In genomic region chr17:7651959-7652658, GRCh38 we compare ENCODE assay signal across 12 cellular contexts. TPM values are rescaled to one million over a fixed set of nuclear protein-coding genes. Genes with fewer than 3 reads are reported as not detected.
DNase-seq lines count a peak whose midpoint lies in the region; ATAC-seq, FAIRE-seq and TF ChIP-seq lines count a peak whose summit lies in the region.
"Had no signal": no experiment of that assay in that cellular context is flagged by ENCODE, and none has a peak within 500 bp of the region (broad histone marks: within the 10 kb centered on the region; RNA-seq: fewer than 3 reads in every experiment).

No MANE protein-coding gene starts in this region.

- H3K27me3 ChIP-seq in iPS-15b (ENCODE audit: control insufficient read depth, insufficient read depth, low read length): peaks cover 17% of the 10 kb centered on the region
- H3K27me3 ChIP-seq in gastrocnemius medialis: peaks cover 42 to 46% (median 42%) of the 10 kb centered on the region in 3 donors

- H3K27ac ChIP-seq in gastrocnemius medialis: peak overlapping the region; percentile 27 to 58 (median 48)

- ATAC-seq in T-cell (replicated peaks in 1 of 4) (no peak), gastrocnemius medialis (no peak), HG03439 (IDR thresholded peaks at IDR 0.05; ENCODE audit: unreplicated experiment) (no peak), HG03108 (IDR thresholded peaks at IDR 0.05; ENCODE audit: unreplicated experiment) (no peak)

- H3K9me3 ChIP-seq in iPS-15b (ENCODE audit: control insufficient read depth, insufficient read depth, low read length) (no peaks in the 10 kb centered on the region), gastrocnemius medialis (no peaks in the 10 kb centered on the region)

- H3K36me3 ChIP-seq in iPS-15b (ENCODE audit: control insufficient read depth, insufficient read depth, low read length): peaks cover 4% of the 10 kb centered on the region
- no peaks in the 10 kb centered on the region for H3K36me3 ChIP-seq in gastrocnemius medialis

- peaks cover 14 to 47% of the 10 kb centered on the region in 2 donors for H3K27me3 Mint-ChIP-seq in T-cell

- intact Hi-C loops in gastrocnemius medialis (cut with DNase I; ENCODE audit: low total_unique reads): no loop called here

- in situ Hi-C loops in G401 (cut with HindIII; ENCODE audit: low sequenced_read_pairs): no loop called here
- in situ Hi-C loops in gastrocnemius medialis (cut with MboI; ENCODE audit: low sequenced_read_pairs in 4 of 4): no loop called here

- no peaks in the 10 kb centered on the region for H3K9me3 Mint-ChIP-seq in T-cell

- DNase-seq in G401 (ENCODE audit: low spot score): peak; percentile 42
- no peak for DNase-seq in T-cell
- no peak for DNase-seq in gastrocnemius medialis
- no peak for DNase-seq in urothelium cell line (ENCODE audit: low spot score)
- DNase-seq in OCI-M2 (lab: John Stamatoyannopoulos, UW; ENCODE audit: unreplicated experiment): no peak
- DNase-seq: activated naive CD4-positive, alpha-beta T cell; NCI-H1436 treated with DMSO at 0.1 percent for 48 hours; stimulated activated naive CD4-positive, alpha-beta T cell treated with Interleukin-2 at 50 U/mL for 16 hours had no signal

- no peak overlapping the region for H3K27ac Mint-ChIP-seq in T-cell

- H3K4me3 ChIP-seq in iPS-15b (ENCODE audit: low read depth, low read length): peak overlapping the region; percentile 49
- peak overlapping the region; percentile 47 to 59 (median 56) for H3K4me3 ChIP-seq in gastrocnemius medialis

- peak overlapping the region; percentile 52 to 88 (median 63) for H3K4me3 Mint-ChIP-seq in T-cell

- H3K4me1 ChIP-seq in iPS-15b (ENCODE audit: control insufficient read depth, insufficient read depth, low read length): peaks cover 8% of the 10 kb centered on the region
- H3K4me1 ChIP-seq in gastrocnemius medialis: peaks cover 7 to 17% of the 10 kb centered on the region in 2 donors

- TF ChIP-seq POLR2A in gastrocnemius medialis (IDR thresholded peaks at IDR 0.05): no peak

- POLR2A ChIA-PET in T-cell (lab: Charles Lee): no interaction called here

- TF ChIP-seq CTCF in gastrocnemius medialis (IDR thresholded peaks at IDR 0.05 in 4 of 5, conservative IDR thresholded peaks at IDR 0.05 in 1 of 5): no peak

- no peaks in the 10 kb centered on the region for H3K36me3 Mint-ChIP-seq in T-cell

- FAIRE-seq in urothelium cell line (lab: Jason Lieb, UNC): no peak
- FAIRE-seq: G401.6 had no signal

- H3K9ac ChIP-seq in iPS-15b (ENCODE audit: low read depth, low read length): no peak overlapping the region

- H3K4me1 Mint-ChIP-seq in T-cell: peaks cover 12 to 25% (median 18%) of the 10 kb centered on the region in 3 donors

- CTCF ChIA-PET in T-cell (lab: Charles Lee): interaction anchor here (0.6 to 3.4 kb wide), 2 partner anchors 36 to 459 kb away, joined by 3 to 22 read pairs; partner anchors contain the start of genes TP53 (in 1 of the 2) and WRAP53 (in 1 of the 2)

RNA-seq across cellular contexts. Expression of gene ATP1B2, which starts 1.4 kb away (rescaled TPM):
- not detected in 2 replicates for total RNA-seq in G401 (2014; rRNA removed; shearing (Covaris generic))
- under 1 TPM in 4 of 5 donors, not detected in 1; 0.07 to 0.57 (median 0.43) TPM for total RNA-seq in T-cell
- total RNA-seq in gastrocnemius medialis: under 1 TPM; 0.10 to 0.81 (median 0.21) TPM

RNA-seq across cellular contexts. Expression of gene SHBG, which starts 22.2 kb away (rescaled TPM):
- total RNA-seq in G401 (2014; rRNA removed; shearing (Covaris generic)): not detected in 2 replicates
- total RNA-seq in T-cell (not detected), gastrocnemius medialis (not detected)

RNA-seq across cellular contexts. Expression of gene SAT2, which starts 24.5 kb away (rescaled TPM):
- 70.2 and 96.9 TPM in 2 replicates for total RNA-seq in G401 (2014; rRNA removed; shearing (Covaris generic))
- total RNA-seq in T-cell (10 to 100 TPM; 53.2 to 68.8 (median 58.5) TPM), gastrocnemius medialis (10 to 100 TPM; 38.4 to 79.4 (median 60.4) TPM)

RNA-seq across cellular contexts. Expression of gene TP53, which starts 35.2 kb away (rescaled TPM):
- 23.5 and 26.4 TPM in 2 replicates for total RNA-seq in G401 (2014; rRNA removed; shearing (Covaris generic))
- total RNA-seq in T-cell: 100 to 1,000 TPM in 2 of 5 donors, 10 to 100 TPM in 3; 65.1 to 108 (median 93.5) TPM
- 10 to 100 TPM; 14.1 to 17.0 (median 15.4) TPM for total RNA-seq in gastrocnemius medialis

RNA-seq across cellular contexts. Expression of gene WRAP53, which starts 36.2 kb away (rescaled TPM):
- total RNA-seq in G401 (2014; rRNA removed; shearing (Covaris generic)): 27.2 and 33.5 TPM in 2 replicates
- 10 to 100 TPM in 3 of 5 donors, 1 to 10 TPM in 2; 8.0 to 14.6 (median 13.1) TPM for total RNA-seq in T-cell
- total RNA-seq in gastrocnemius medialis: 1 to 10 TPM; 2.6 to 5.8 (median 3.7) TPM
